2 cellular contexts compared by ENCODE assay signal in genomic region chr20:51076841-51077543, GRCh38.
TF ChIP-seq lines count a peak whose summit lies in the region.

No MANE protein-coding gene starts in this region.

TF ChIP-seq in HEK293, 187 proteins besides CTCF, POLR2A, EP300 and RAD21:
- TF ChIP-seq ZNF768 (tag by site-specific recombination; IDR thresholded peaks at IDR 0.05), result peak; percentile 46; the same call in 1 of the 2 replicates
- no peak for TF ChIP-seq YY2 (tag by site-specific recombination; IDR thresholded peaks at IDR 0.05)

TF ChIP-seq in H1, 55 proteins besides CTCF, POLR2A, EP300 and RAD21:
- peak; percentile 77 for TF ChIP-seq KDM1A (IDR thresholded peaks at IDR 0.05; ENCODE audit: borderline replicate concordance, low read length)
- no peak for TF ChIP-seq POU5F1 (IDR thresholded peaks at IDR 0.05; ENCODE audit: low read depth, low read length)
